Comparison of ENCODE assay signal across 1 cellular context in the genomic region with DNA sequence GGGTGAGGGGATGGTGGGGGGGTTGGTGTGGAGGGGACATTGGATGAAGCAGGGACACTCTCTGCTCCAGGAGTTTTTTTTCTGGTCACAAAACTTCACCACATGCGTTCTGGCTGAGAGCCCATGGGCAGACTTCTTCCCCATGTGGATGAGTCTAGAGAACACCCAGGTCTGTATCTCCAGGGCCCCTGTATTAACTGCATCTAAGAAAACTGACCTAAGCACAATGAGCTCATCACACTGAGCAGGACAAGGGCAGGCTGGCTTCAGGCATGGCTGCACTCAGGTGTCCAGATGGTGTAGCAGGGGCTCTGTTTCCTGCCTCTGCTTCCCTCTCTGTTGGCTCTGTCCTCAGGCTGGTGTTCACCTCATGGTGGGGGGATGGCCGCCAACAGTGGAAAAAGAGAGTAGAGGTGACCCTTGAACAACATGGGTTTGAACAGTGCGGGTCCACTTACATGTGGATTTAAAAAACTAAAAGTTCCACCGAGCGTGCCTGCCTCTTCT.
TF ChIP-seq lines count a peak whose summit lies in the region.

No MANE protein-coding gene starts in this region.

TF ChIP-seq in Ishikawa, 13 proteins besides CTCF, POLR2A, EP300 and RAD21 (continued from another document):
- TF ChIP-seq, protein P1, sequence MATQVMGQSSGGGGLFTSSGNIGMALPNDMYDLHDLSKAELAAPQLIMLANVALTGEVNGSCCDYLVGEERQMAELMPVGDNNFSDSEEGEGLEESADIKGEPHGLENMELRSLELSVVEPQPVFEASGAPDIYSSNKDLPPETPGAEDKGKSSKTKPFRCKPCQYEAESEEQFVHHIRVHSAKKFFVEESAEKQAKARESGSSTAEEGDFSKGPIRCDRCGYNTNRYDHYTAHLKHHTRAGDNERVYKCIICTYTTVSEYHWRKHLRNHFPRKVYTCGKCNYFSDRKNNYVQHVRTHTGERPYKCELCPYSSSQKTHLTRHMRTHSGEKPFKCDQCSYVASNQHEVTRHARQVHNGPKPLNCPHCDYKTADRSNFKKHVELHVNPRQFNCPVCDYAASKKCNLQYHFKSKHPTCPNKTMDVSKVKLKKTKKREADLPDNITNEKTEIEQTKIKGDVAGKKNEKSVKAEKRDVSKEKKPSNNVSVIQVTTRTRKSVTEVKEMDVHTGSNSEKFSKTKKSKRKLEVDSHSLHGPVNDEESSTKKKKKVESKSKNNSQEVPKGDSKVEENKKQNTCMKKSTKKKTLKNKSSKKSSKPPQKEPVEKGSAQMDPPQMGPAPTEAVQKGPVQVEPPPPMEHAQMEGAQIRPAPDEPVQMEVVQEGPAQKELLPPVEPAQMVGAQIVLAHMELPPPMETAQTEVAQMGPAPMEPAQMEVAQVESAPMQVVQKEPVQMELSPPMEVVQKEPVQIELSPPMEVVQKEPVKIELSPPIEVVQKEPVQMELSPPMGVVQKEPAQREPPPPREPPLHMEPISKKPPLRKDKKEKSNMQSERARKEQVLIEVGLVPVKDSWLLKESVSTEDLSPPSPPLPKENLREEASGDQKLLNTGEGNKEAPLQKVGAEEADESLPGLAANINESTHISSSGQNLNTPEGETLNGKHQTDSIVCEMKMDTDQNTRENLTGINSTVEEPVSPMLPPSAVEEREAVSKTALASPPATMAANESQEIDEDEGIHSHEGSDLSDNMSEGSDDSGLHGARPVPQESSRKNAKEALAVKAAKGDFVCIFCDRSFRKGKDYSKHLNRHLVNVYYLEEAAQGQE (IDR thresholded peaks at IDR 0.05; ENCODE audit: low read depth): no peak
- no peak for TF ChIP-seq FOXM1 (IDR thresholded peaks at IDR 0.05; ENCODE audit: borderline replicate concordance, low read depth)
TF ChIP-seq in Ishikawa: peak in this region for 1.
